ENCODE assay signal across 20 cellular contexts in the genomic region with DNA sequence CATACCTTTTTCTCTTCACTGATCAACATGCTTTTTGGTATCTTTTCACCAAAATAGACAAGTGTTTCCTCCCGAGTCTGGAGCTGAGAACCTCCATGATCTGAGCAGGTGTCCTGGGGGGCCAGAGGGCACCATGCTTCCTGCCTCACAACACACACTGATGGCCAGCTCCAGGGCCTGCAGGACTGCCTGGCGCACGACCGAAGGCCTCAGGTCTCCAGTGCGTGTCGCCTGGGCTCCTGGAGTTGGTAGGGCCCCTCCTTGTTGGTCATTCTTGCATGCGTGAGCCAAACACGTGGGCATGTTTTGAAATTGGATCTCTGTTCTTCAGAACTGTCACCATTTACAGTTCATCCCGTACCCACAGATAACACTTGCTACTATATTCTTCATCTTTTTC.
"Had no signal": no experiment of that assay in that cellular context is flagged by ENCODE, and none has a peak within 500 bp of the region (broad histone marks: within the 10 kb centered on the region; RNA-seq: fewer than 3 reads in every experiment).

No MANE protein-coding gene starts in this region.

- FAIRE-seq: endometrium, TTC549 had no signal

- H3K27ac Mint-ChIP-seq: activated CD4-positive, alpha-beta T cell treated with anti-CD3 and anti-CD28 coated beads for 36 hours; activated naive CD4-positive, alpha-beta T cell treated with anti-CD3 and anti-CD28 coated beads for 36 hours; stimulated activated naive CD8-positive, alpha-beta T cell treated with anti-CD3 and anti-CD28 coated beads, Interleukin-15, amount 100 ng/mL, for 72 hours; T-helper 2 cell treated with Interferon-gamma antibody and Interleukin-4, amounts not matched to agents 5 μg/mL and 100 μg/mL, for 36 hours; type B pancreatic cell; WTC11 had no signal

- H3K36me3 ChIP-seq: prostate gland had no signal

- H3K4me1 ChIP-seq: ascending aorta, gastroesophageal sphincter, prostate gland, suprapubic skin had no signal

- H3K9me3 ChIP-seq: prostate gland, suprapubic skin had no signal

- H3K27ac ChIP-seq: ascending aorta, gastroesophageal sphincter, prostate gland, skin epidermis, suprapubic skin had no signal

- DNase-seq: activated CD4-positive, alpha-beta T cell treated with anti-CD3 and anti-CD28 coated beads for 36 hours; activated CD4-positive, alpha-beta T cell treated with anti-CD3 and anti-CD28 coated beads, Interleukin-2, amount 50 U/mL, for 48 hours; activated naive CD4-positive, alpha-beta T cell treated with anti-CD3 and anti-CD28 coated beads for 36 hours; cortex of kidney; midbrain; right cardiac atrium; SK-N-SH; stimulated activated CD4-positive, alpha-beta T cell treated with anti-CD3 and anti-CD28 coated beads, Interleukin-15, amount 100 ng/mL, for 24 hours; stimulated activated CD4-positive, alpha-beta T cell treated with anti-CD3 and anti-CD28 coated beads, Interleukin-2, amount 100 ng/mL, for 48 hours; stimulated activated naive CD8-positive, alpha-beta T cell treated with anti-CD3 and anti-CD28 coated beads, Interleukin-15, amount 100 ng/mL, for 72 hours had no signal

- H3K4me3 ChIP-seq: ascending aorta, gastroesophageal sphincter, prostate gland, skin epidermis, suprapubic skin had no signal

- H3K9ac ChIP-seq: SK-N-SH had no signal

- H3K9me3 Mint-ChIP-seq: type B pancreatic cell had no signal

- ATAC-seq: activated CD4-positive, alpha-beta T cell treated with anti-CD3 and anti-CD28 coated beads for 36 hours; gastroesophageal sphincter; right cardiac atrium; stimulated activated naive CD8-positive, alpha-beta T cell treated with anti-CD3 and anti-CD28 coated beads, Interleukin-15, amount 100 ng/mL, for 72 hours; WTC11 had no signal

- H3K27me3 ChIP-seq: ascending aorta, gastroesophageal sphincter, suprapubic skin had no signal
